Comparison of ENCODE assay signal across 8 cellular contexts in the genomic region with DNA sequence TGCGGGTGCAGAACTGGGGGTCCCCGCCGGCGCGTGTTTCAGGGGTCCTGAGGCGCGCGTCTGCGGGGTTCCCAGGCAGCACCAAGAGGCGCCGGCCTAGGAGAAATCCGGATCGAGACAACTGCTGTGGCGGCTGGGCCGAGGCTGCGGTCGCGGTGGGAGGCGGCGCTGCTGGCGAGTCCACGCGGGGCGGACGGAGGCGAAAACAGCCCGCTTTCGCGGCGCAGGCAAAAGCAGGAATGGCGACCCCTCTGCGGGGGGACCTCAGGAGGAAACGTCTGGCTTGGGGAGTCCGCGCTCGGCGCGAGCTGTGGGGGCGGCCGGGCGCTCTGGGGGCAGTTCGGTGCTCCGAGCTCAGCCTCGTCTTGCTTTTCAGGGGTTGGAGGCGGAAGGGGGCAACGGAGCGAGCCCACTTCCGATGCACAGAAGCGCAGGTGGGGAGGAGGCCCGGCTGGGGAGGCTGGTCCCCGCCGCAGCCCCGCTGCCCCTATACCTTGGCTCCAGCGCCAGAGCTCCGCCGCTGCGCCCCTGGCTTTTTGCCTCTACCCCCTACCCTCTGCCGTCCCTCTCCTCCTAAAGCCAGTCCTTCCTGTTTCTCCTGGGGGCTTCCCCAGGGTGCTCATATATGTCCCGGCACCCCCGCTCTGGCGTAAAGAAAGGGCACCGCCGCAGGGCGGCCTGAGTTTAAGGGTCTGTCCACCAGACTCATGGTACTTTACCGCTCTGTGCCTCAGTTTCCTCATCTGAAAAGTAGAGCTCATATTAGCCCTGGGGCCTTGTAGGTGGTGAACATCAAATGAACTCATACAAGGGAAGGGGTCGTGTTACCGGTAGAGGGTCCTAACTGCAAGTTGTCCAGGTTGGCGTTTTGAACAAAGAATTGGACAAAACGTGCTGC.
DNase-seq lines count a peak whose midpoint lies in the region; ATAC-seq and TF ChIP-seq lines count a peak whose summit lies in the region.

No MANE protein-coding gene starts in this region.

- 43% methylated on average over 69 of the region's 69 CpGs for WGBS in urinary bladder

- peaks cover 2% of the 10 kb centered on the region for H3K27me3 Mint-ChIP-seq in IgD-negative memory B cell
- peaks cover 13% of the 10 kb centered on the region for H3K27me3 Mint-ChIP-seq in activated CD4-positive, alpha-beta memory T cell treated with anti-CD3 and anti-CD28 coated beads, Interleukin-2, amount 10 ng/mL, durations not matched to agents 7 days and 5 days

- CTCF ChIA-PET in activated CD4-positive, alpha-beta memory T cell treated with anti-CD3 and anti-CD28 coated beads, Interleukin-2, amount 10 ng/mL, durations not matched to agents 7 days and 5 days (lab: Charles Lee) = interaction anchor here (1.2 to 1.8 kb wide), 3 partner anchors 13 to 590 kb away, joined by 3 to 11 read pairs (median 3); no protein-coding TSS in a partner anchor

- H3K4me1 ChIP-seq in mucosa of stomach (ENCODE audit: control insufficient read depth, insufficient read depth, low read length) = peaks cover 12% of the 10 kb centered on the region
- no peaks in the 10 kb centered on the region for H3K4me1 ChIP-seq in urinary bladder (ENCODE audit: insufficient read depth)

- no peaks in the 10 kb centered on the region for H3K9me3 ChIP-seq in mucosa of stomach (ENCODE audit: control insufficient read depth, low read length)

- peaks cover 2% of the 10 kb centered on the region for H3K36me3 Mint-ChIP-seq in IgD-negative memory B cell
- peaks cover 3% of the 10 kb centered on the region for H3K36me3 Mint-ChIP-seq in activated CD4-positive, alpha-beta memory T cell treated with anti-CD3 and anti-CD28 coated beads, Interleukin-2, amount 10 ng/mL, durations not matched to agents 7 days and 5 days (ENCODE audit: low read depth)

- H3K27ac ChIP-seq in 22Rv1 = peak overlapping the region; percentile 73
- peak overlapping the region; percentile 55 for H3K27ac ChIP-seq in urinary bladder (ENCODE audit: low read depth)

- peaks cover 0 to 4% (median 4%) of the 10 kb centered on the region in 3 donors for H3K9me3 Mint-ChIP-seq in IgD-negative memory B cell
- H3K9me3 Mint-ChIP-seq in activated CD4-positive, alpha-beta memory T cell treated with anti-CD3 and anti-CD28 coated beads, Interleukin-2, amount 10 ng/mL, durations not matched to agents 7 days and 5 days = no peaks in the 10 kb centered on the region

- TF ChIP-seq CTCF in 22Rv1 (IDR thresholded peaks at IDR 0.05) (no peak), epithelial cell of proximal tubule (conservative IDR thresholded peaks at IDR 0.05; ENCODE audit: low read depth, low read length) (no peak)

- POLR2A ChIA-PET in activated CD4-positive, alpha-beta memory T cell treated with anti-CD3 and anti-CD28 coated beads, Interleukin-2, amount 10 ng/mL, durations not matched to agents 7 days and 5 days (lab: Charles Lee) = interaction anchor here (0.7 to 1.6 kb wide), 8 partner anchors 8 to 475 kb away, joined by 3 to 5 read pairs (median 3); a partner anchor contains a TSS

- H3K4me1 Mint-ChIP-seq in IgD-negative memory B cell = peaks cover 8 to 16% (median 11%) of the 10 kb centered on the region in 3 donors
- H3K4me1 Mint-ChIP-seq in activated CD4-positive, alpha-beta memory T cell treated with anti-CD3 and anti-CD28 coated beads, Interleukin-2, amount 10 ng/mL, durations not matched to agents 7 days and 5 days = peaks cover 30% of the 10 kb centered on the region

- peak overlapping the region; percentile 81 to 99 (median 96) for H3K27ac Mint-ChIP-seq in IgD-negative memory B cell
- peak overlapping the region; percentile 75 for H3K27ac Mint-ChIP-seq in activated CD4-positive, alpha-beta memory T cell treated with anti-CD3 and anti-CD28 coated beads, Interleukin-2, amount 10 ng/mL, durations not matched to agents 7 days and 5 days

- peak overlapping the region; percentile 52 for H3K4me3 ChIP-seq in epithelial cell of proximal tubule (ENCODE audit: low read depth, low read length)
- H3K4me3 ChIP-seq in mucosa of stomach (ENCODE audit: low read length) = peak overlapping the region; percentile 26
- peak overlapping the region; percentile 60 for H3K4me3 ChIP-seq in urinary bladder (ENCODE audit: low read depth, low read length)

- ATAC-seq in GM18511 (IDR thresholded peaks at IDR 0.05; ENCODE audit: unreplicated experiment) = peak; percentile 37

- H3K4me3 Mint-ChIP-seq in IgD-negative memory B cell = peak overlapping the region; percentile 92 to 97 (median 96)
- peak overlapping the region; percentile 86 for H3K4me3 Mint-ChIP-seq in activated CD4-positive, alpha-beta memory T cell treated with anti-CD3 and anti-CD28 coated beads, Interleukin-2, amount 10 ng/mL, durations not matched to agents 7 days and 5 days

- H3K9ac ChIP-seq in mucosa of stomach (ENCODE audit: low read length) = peak overlapping the region; percentile 81

- DNase-seq in activated CD4-positive, alpha-beta memory T cell treated with anti-CD3 and anti-CD28 coated beads, Interleukin-2, amount 10 ng/mL, durations not matched to agents 7 days and 5 days = peak; percentile 47
- no peak for DNase-seq in epithelial cell of proximal tubule (ENCODE audit: low read depth)
- DNase-seq in NCI-H2107 treated with DMSO at 0.1 percent for 48 hours (lab: John Stamatoyannopoulos, UW; ENCODE audit: unreplicated experiment) = no peak

- peaks cover 8% of the 10 kb centered on the region for H3K27me3 ChIP-seq in mucosa of stomach (ENCODE audit: control insufficient read depth, insufficient read depth, low read length)

- H3K36me3 ChIP-seq in mucosa of stomach (ENCODE audit: control insufficient read depth, insufficient read depth, low read length) (no peaks in the 10 kb centered on the region), urinary bladder (ENCODE audit: insufficient read depth) (no peaks in the 10 kb centered on the region)
